Comparison of ENCODE assay signal across 18 cellular contexts in the genomic region with DNA sequence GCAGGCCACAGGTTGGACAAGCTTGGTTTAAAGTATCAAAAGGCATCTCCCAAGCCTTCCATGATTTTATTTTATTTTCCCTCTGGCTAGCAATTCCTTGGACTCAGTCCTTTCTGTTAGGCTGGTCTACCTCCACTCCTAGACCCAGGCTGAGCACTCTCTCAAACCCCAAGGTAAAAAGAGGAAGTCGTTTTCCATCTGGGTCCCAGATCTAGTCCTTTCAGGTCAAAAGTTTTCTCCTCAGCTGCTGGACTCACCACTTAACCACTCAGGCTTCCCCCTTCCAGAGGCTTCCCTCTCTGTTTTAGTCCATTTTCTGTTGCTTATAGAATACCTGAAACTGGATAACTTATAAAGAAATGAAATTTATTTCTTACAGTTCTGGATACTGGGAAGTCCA.
DNase-seq lines count a peak whose midpoint lies in the region; ATAC-seq, FAIRE-seq and TF ChIP-seq lines count a peak whose summit lies in the region.
"Had no signal": no experiment of that assay in that cellular context is flagged by ENCODE, and none has a peak within 500 bp of the region (broad histone marks: within the 10 kb centered on the region; RNA-seq: fewer than 3 reads in every experiment).

No MANE protein-coding gene starts in this region.

- no peak for TF ChIP-seq EP300 in K562 (IDR thresholded peaks at IDR 0.05; ENCODE audit: low read length)

- H3K36me3 Mint-ChIP-seq in activated CD4-positive, alpha-beta memory T cell treated with anti-CD3 and anti-CD28 coated beads for 36 hours: peaks cover 24% of the 10 kb centered on the region
- peaks cover 40% of the 10 kb centered on the region for H3K36me3 Mint-ChIP-seq in activated CD4-positive, alpha-beta memory T cell treated with anti-CD3 and anti-CD28 coated beads, Interleukin-2, amount 10 ng/mL, durations not matched to agents 7 days and 5 days (ENCODE audit: low read depth)

- POLR2A ChIA-PET in activated CD4-positive, alpha-beta memory T cell treated with anti-CD3 and anti-CD28 coated beads for 36 hours (lab: Charles Lee): no interaction called here
- POLR2A ChIA-PET in activated CD4-positive, alpha-beta memory T cell treated with anti-CD3 and anti-CD28 coated beads, Interleukin-2, amount 10 ng/mL, durations not matched to agents 7 days and 5 days (lab: Charles Lee): no interaction called here
- POLR2A ChIA-PET in K562 (lab: Yijun Ruan, JAX): interaction anchor here (0.7 to 1.3 kb wide), 4 partner anchors 18 to 793 kb away, joined by 3 to 4 read pairs (median 3); no protein-coding TSS in a partner anchor

- CTCF ChIA-PET in activated CD4-positive, alpha-beta memory T cell treated with anti-CD3 and anti-CD28 coated beads for 36 hours (lab: Charles Lee): interaction anchor here (0.6 to 1.3 kb wide), 2 partner anchors 93 to 348 kb away, joined by 3 read pairs; no protein-coding TSS in a partner anchor
- CTCF ChIA-PET in activated CD4-positive, alpha-beta memory T cell treated with anti-CD3 and anti-CD28 coated beads, Interleukin-2, amount 10 ng/mL, durations not matched to agents 7 days and 5 days (lab: Charles Lee): no interaction called here
- CTCF ChIA-PET in K562 (lab: Yijun Ruan, JAX; ENCODE audit: low intra/inter-chr PET ratio): no interaction called here

- H4K20me1 ChIP-seq in K562 (replicated peaks; ENCODE audit: control insufficient read depth, insufficient read depth, low read length): no peaks in the 10 kb centered on the region

- DNase-seq in activated CD4-positive, alpha-beta memory T cell treated with anti-CD3 and anti-CD28 coated beads for 36 hours: no peak
- DNase-seq in activated CD4-positive, alpha-beta memory T cell treated with anti-CD3 and anti-CD28 coated beads, Interleukin-2, amount 10 ng/mL, durations not matched to agents 7 days and 5 days: no peak
- DNase-seq in KBM-7 (peak; percentile 62), K562 (ENCODE audit: extremely low read depth in 1 of 4, low spot score in 3 of 4) (peak in 2 of 4 experiments; percentile 62 to 71), psoas muscle (no peak), SHP77 treated with DMSO at 0.1 percent for 48 hours (lab: John Stamatoyannopoulos, UW) (no peak), RCC 7860 (ENCODE audit: low spot score) (no peak), globus pallidus (ENCODE audit: low spot score) (no peak)
- DNase-seq: DMS79, kidney glomerular epithelial cell, NCI-H1436 treated with DMSO at 0.1 percent for 48 hours, ovary, tibial artery had no signal

- H3K27ac ChIP-seq in K562 (ENCODE audit: extremely low read depth, low read depth, low read length) (peak overlapping the region; percentile 47; the same call in 1 of the 3 replicates), psoas muscle (peak overlapping the region; percentile 47)
- H3K27ac ChIP-seq: tibial artery had no signal

- no peaks in the 10 kb centered on the region for H3K9me3 Mint-ChIP-seq in activated CD4-positive, alpha-beta memory T cell treated with anti-CD3 and anti-CD28 coated beads for 36 hours
- H3K9me3 Mint-ChIP-seq in activated CD4-positive, alpha-beta memory T cell treated with anti-CD3 and anti-CD28 coated beads, Interleukin-2, amount 10 ng/mL, durations not matched to agents 7 days and 5 days: no peaks in the 10 kb centered on the region

- H3K4me1 ChIP-seq in K562 (replicated peaks in 1 of 2; ENCODE audit: control insufficient read depth in 2 of 2, insufficient read depth in 2 of 2, low read length in 2 of 2): peaks cover 4 to 27% of the 10 kb centered on the region in 2 experiments; a peak in 4 of 5 replicates
- H3K4me1 ChIP-seq in psoas muscle: peaks cover 61% of the 10 kb centered on the region

- H3K4me3 Mint-ChIP-seq in activated CD4-positive, alpha-beta memory T cell treated with anti-CD3 and anti-CD28 coated beads for 36 hours: no peak overlapping the region
- no peak overlapping the region for H3K4me3 Mint-ChIP-seq in activated CD4-positive, alpha-beta memory T cell treated with anti-CD3 and anti-CD28 coated beads, Interleukin-2, amount 10 ng/mL, durations not matched to agents 7 days and 5 days
- H3K4me3 Mint-ChIP-seq: CD14-positive monocyte had no signal

- peak overlapping the region; percentile 7 for H2AFZ ChIP-seq in K562 (ENCODE audit: low read depth, low read length)

- BruUV-seq in K562 (replicated peaks; lab: Mats Ljungman, UMichigan): no TSS peak

- intact Hi-C loops in activated CD4-positive, alpha-beta memory T cell treated with anti-CD3 and anti-CD28 coated beads for 36 hours (cut with micrococcal nuclease): no loop called here
- intact Hi-C loops in K562 (cut with micrococcal nuclease): no loop called here
- intact Hi-C loops in psoas muscle (cut with DNase I): loop anchor here in 1 of 2 donors (5.0 kb wide), 1 partner anchor 252 kb away; a partner anchor contains a TSS

- no peak for TF ChIP-seq POLR2A in K562 (conservative IDR thresholded peaks at IDR 0.05)

- in situ Hi-C loops in KBM-7 (cut with MboI; ENCODE audit: low pct_unique_long_range_greater_than_20kb, low sequenced_read_pairs): no loop called here
- in situ Hi-C loops in K562 (cut with MboI): no loop called here

- TF ChIP-seq CTCF in K562 (IDR thresholded peaks at IDR 0.05 in 2 of 3, conservative IDR thresholded peaks at IDR 0.05 in 1 of 3; ENCODE audit: insufficient read depth in 2 of 3, low read depth in 1 of 3, low read length in 3 of 3) (no peak), psoas muscle (IDR thresholded peaks at IDR 0.05) (no peak)

- TF ChIP-seq RAD21 in K562 (CRISPR knock-in tag; conservative IDR thresholded peaks at IDR 0.05 in 1 of 2, IDR thresholded peaks at IDR 0.05 in 1 of 2): no peak

- H3K36me3 ChIP-seq in K562 (ENCODE audit: control insufficient read depth, insufficient read depth, low read length): peaks cover 4% of the 10 kb centered on the region; the same call in 1 of the 3 replicates
- H3K36me3 ChIP-seq in psoas muscle (ENCODE audit: insufficient read depth in 1 of 2, low read depth in 1 of 2): peaks cover 0 to 47% of the 10 kb centered on the region in 2 donors
- H3K36me3 ChIP-seq: ovary had no signal

- H3K27me3 ChIP-seq in K562 (ENCODE audit: control insufficient read depth in 2 of 2, insufficient read depth in 2 of 2, low read length in 2 of 2): no peaks in the 10 kb centered on the region
- H3K27me3 ChIP-seq in psoas muscle (ENCODE audit: insufficient read depth in 3 of 3, low read length in 2 of 3): no peaks in the 10 kb centered on the region
- H3K27me3 ChIP-seq: ovary, tibial artery had no signal

- H3K9me1 ChIP-seq in K562 (ENCODE audit: control insufficient read depth, insufficient read depth, low read length): no peaks in the 10 kb centered on the region

- H3K9me3 ChIP-seq in K562 (replicated peaks; ENCODE audit: control insufficient read depth, insufficient read depth, low read depth, low read length): no peaks in the 10 kb centered on the region; the same call in 1 of the 2 replicates
- H3K9me3 ChIP-seq in psoas muscle: no peaks in the 10 kb centered on the region
- H3K9me3 ChIP-seq: ovary, tibial artery had no signal

- H3K27me3 Mint-ChIP-seq in activated CD4-positive, alpha-beta memory T cell treated with anti-CD3 and anti-CD28 coated beads for 36 hours: no peaks in the 10 kb centered on the region
- no peaks in the 10 kb centered on the region for H3K27me3 Mint-ChIP-seq in activated CD4-positive, alpha-beta memory T cell treated with anti-CD3 and anti-CD28 coated beads, Interleukin-2, amount 10 ng/mL, durations not matched to agents 7 days and 5 days

- peaks cover 56% of the 10 kb centered on the region for H3K4me1 Mint-ChIP-seq in activated CD4-positive, alpha-beta memory T cell treated with anti-CD3 and anti-CD28 coated beads for 36 hours (ENCODE audit: low read depth)
- H3K4me1 Mint-ChIP-seq in activated CD4-positive, alpha-beta memory T cell treated with anti-CD3 and anti-CD28 coated beads, Interleukin-2, amount 10 ng/mL, durations not matched to agents 7 days and 5 days: peaks cover 37% of the 10 kb centered on the region

- H3K79me2 ChIP-seq in K562 (ENCODE audit: control insufficient read depth, insufficient read depth, low read length): peaks cover 3% of the 10 kb centered on the region; the same call in 1 of the 3 replicates

- peak overlapping the region; percentile 8 for H3K4me2 ChIP-seq in K562 (ENCODE audit: insufficient read depth, low read length)

- H3K27ac Mint-ChIP-seq in activated CD4-positive, alpha-beta memory T cell treated with anti-CD3 and anti-CD28 coated beads for 36 hours: peak overlapping the region; percentile 19
- H3K27ac Mint-ChIP-seq in activated CD4-positive, alpha-beta memory T cell treated with anti-CD3 and anti-CD28 coated beads, Interleukin-2, amount 10 ng/mL, durations not matched to agents 7 days and 5 days: no peak overlapping the region

- no peak overlapping the region for H3K9ac ChIP-seq in K562 (ENCODE audit: insufficient read depth in 1 of 2, low read depth in 2 of 2, low read length in 2 of 2)

- peak; percentile 54 for ATAC-seq in K562
- no peak for ATAC-seq in psoas muscle
- ATAC-seq: Panc1 had no signal

- 13% methylated on average over 1 of the region's 1 CpG for WGBS in K562 (ENCODE audit: insufficient coverage, low coverage, missing lambda C conversion rate)
- 77 to 85% (median 84%) methylated on average over 1 of the region's 1 CpG for WGBS in psoas muscle, 3 donors

- FAIRE-seq in K562 (lab: Jason Lieb, UNC) (peak; percentile 6), RCC 7860 (lab: Jason Lieb, UNC) (no peak)
- FAIRE-seq: colon, endometrium, GM18507 had no signal

- H3K4me3 ChIP-seq in K562: no peak overlapping the region
- H3K4me3 ChIP-seq in psoas muscle: no peak overlapping the region
- H3K4me3 ChIP-seq: ovary, tibial artery had no signal

TF ChIP-seq in K562, 482 proteins besides CTCF, POLR2A, EP300 and RAD21 (continues in another document):
- TF ChIP-seq ESRRB (CRISPR knock-in tag; IDR thresholded peaks at IDR 0.05; ENCODE audit: borderline replicate concordance) (no peak), SMARCE1 (IDR thresholded peaks at IDR 0.05) (no peak; the same call in 1 of the 2 replicates), BRF1 (IDR thresholded peaks at IDR 0.05; ENCODE audit: borderline replicate concordance, extremely low read depth, insufficient read length) (no peak), ZNF274 (IDR thresholded peaks at IDR 0.05; ENCODE audit: borderline replicate concordance, low read depth, low read length) (no peak)
- TF ChIP-seq, protein P1, sequence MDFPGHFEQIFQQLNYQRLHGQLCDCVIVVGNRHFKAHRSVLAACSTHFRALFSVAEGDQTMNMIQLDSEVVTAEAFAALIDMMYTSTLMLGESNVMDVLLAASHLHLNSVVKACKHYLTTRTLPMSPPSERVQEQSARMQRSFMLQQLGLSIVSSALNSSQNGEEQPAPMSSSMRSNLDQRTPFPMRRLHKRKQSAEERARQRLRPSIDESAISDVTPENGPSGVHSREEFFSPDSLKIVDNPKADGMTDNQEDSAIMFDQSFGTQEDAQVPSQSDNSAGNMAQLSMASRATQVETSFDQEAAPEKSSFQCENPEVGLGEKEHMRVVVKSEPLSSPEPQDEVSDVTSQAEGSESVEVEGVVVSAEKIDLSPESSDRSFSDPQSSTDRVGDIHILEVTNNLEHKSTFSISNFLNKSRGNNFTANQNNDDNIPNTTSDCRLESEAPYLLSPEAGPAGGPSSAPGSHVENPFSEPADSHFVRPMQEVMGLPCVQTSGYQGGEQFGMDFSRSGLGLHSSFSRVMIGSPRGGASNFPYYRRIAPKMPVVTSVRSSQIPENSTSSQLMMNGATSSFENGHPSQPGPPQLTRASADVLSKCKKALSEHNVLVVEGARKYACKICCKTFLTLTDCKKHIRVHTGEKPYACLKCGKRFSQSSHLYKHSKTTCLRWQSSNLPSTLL (IDR thresholded peaks at IDR 0.05): no peak
